ENCODE assay signal across 8 cellular contexts in the genomic region with DNA sequence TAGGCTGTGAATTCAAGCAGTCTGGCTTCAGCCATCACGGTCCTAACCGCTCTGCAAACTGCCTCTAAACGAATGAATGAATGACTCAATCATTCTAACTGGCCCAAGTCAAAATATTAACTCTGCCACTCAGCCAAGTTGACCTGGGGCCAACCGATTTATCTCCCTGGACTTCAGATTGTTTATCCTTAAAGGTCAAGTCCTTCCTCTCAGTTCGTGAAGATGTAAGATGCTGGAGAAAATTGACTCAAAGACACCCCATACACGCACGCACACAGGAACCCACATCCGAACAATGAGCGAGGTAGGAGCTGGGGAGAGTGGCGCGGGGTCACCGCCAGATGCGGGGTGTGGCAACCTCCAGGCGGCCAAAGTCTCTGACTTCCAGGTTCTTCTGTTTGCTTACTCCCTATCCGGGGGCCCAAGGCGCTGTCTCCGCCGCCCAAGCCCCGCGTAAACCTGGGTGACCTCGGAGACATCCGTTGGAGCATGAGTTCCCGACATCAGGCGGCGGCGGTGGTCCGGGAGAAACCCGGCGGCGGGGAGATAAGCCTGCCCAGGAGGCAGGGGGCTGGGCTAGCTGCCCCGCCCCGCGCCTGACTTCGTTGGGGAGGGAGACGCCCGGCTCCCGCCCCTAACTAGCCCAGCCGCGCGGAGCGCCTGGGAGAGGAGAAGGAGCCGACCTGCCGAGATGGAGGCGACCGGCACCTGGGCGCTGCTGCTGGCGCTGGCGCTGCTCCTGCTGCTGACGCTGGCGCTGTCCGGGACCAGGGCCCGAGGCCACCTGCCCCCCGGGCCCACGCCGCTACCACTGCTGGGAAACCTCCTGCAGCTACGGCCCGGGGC. TPM values are rescaled to one million over a fixed set of nuclear protein-coding genes. Genes with fewer than 3 reads are reported as not detected.
A peak's percentile ranks its signal among the peaks of the same experiment; 100 is the strongest.
DNase-seq lines count a peak whose midpoint lies in the region; ATAC-seq and TF ChIP-seq lines count a peak whose summit lies in the region.

A gene with protein sequence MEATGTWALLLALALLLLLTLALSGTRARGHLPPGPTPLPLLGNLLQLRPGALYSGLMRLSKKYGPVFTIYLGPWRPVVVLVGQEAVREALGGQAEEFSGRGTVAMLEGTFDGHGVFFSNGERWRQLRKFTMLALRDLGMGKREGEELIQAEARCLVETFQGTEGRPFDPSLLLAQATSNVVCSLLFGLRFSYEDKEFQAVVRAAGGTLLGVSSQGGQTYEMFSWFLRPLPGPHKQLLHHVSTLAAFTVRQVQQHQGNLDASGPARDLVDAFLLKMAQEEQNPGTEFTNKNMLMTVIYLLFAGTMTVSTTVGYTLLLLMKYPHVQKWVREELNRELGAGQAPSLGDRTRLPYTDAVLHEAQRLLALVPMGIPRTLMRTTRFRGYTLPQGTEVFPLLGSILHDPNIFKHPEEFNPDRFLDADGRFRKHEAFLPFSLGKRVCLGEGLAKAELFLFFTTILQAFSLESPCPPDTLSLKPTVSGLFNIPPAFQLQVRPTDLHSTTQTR (plus strand): TSS at position 646 of the 846 bp plus-strand sequence. CDS start 46 bp downstream, at position 692.

- no peak for ATAC-seq in GM21786 (IDR thresholded peaks at IDR 0.05; ENCODE audit: unreplicated experiment)

- H3K4me3 ChIP-seq in epithelial cell of esophagus (ENCODE audit: low read length) = peak within 1 kb of the TSS; percentile 83
- H3K4me3 ChIP-seq in neural cell (ENCODE audit: low read length) = peak within 1 kb of the TSS; percentile 58

- H2AFZ ChIP-seq in neural cell (ENCODE audit: low read depth, low read length) = no peak within 1 kb of the TSS

- no peaks in the 10 kb centered on the region for H3K9me3 ChIP-seq in neural cell (ENCODE audit: low read length)

- H4K20me1 ChIP-seq in neural cell (ENCODE audit: insufficient read depth) = no peaks in the 10 kb centered on the region

- TF ChIP-seq RAD21 in neural cell (conservative IDR thresholded peaks at IDR 0.05) = no peak

- TF ChIP-seq CTCF in epithelial cell of esophagus (IDR thresholded peaks at IDR 0.05; ENCODE audit: insufficient read depth, low read depth, low read length, missing control alignments) (no peak), neural cell (IDR thresholded peaks at IDR 0.05; ENCODE audit: poor library complexity, severe bottlenecking) (no peak)

- no peak for TF ChIP-seq EP300 in neural cell (conservative IDR thresholded peaks at IDR 0.05; ENCODE audit: poor library complexity, severe bottlenecking)

- DNase-seq in EL (peak; percentile 28), RPMI8226 (peak; percentile 11), epithelial cell of esophagus (ENCODE audit: low read depth) (peak; percentile 70), HCEC 1CT (no peak), DMS79 (lab: John Stamatoyannopoulos, UW) (no peak), COLO668 (lab: John Stamatoyannopoulos, UW; ENCODE audit: unreplicated experiment) (no peak)

- H3F3A ChIP-seq in neural cell (ENCODE audit: insufficient read depth, low read length, poor library complexity, severe bottlenecking) = no peaks in the 10 kb centered on the region

- no peaks in the 10 kb centered on the region for H3K79me2 ChIP-seq in neural cell (replicated peaks; ENCODE audit: insufficient read depth, low read length)

- no peak within 1 kb of the TSS for H3K27ac ChIP-seq in neural cell (ENCODE audit: low read length)

- peaks cover 22% of the 10 kb centered on the region for H3K27me3 ChIP-seq in neural cell (ENCODE audit: insufficient read depth, low read depth, low read length)

- peak within 1 kb of the TSS; percentile 5 for H3K9ac ChIP-seq in neural cell (ENCODE audit: low read length)

- no peaks in the 10 kb centered on the region for H3K36me3 ChIP-seq in neural cell (ENCODE audit: insufficient read depth, low read length)

- H3K4me2 ChIP-seq in neural cell (ENCODE audit: low read length) = no peak within 1 kb of the TSS

- H3K9me2 ChIP-seq in neural cell (ENCODE audit: insufficient read depth, low read length) = no peaks in the 10 kb centered on the region

TF ChIP-seq in neural cell, 6 proteins besides CTCF, POLR2A, EP300 and RAD21:
- TF ChIP-seq MXI1 (conservative IDR thresholded peaks at IDR 0.05; ENCODE audit: poor library complexity, severe bottlenecking) (no peak), EZH2 (IDR thresholded peaks at IDR 0.05; ENCODE audit: borderline replicate concordance, insufficient read depth, low read length, poor library complexity, severe bottlenecking) (no peak), POLR2AphosphoS5 (IDR thresholded peaks at IDR 0.05) (no peak), SMC3 (conservative IDR thresholded peaks at IDR 0.05; ENCODE audit: poor library complexity) (no peak), TAF1 (IDR thresholded peaks at IDR 0.05; ENCODE audit: low read depth) (no peak)
- TF ChIP-seq, protein P1, sequence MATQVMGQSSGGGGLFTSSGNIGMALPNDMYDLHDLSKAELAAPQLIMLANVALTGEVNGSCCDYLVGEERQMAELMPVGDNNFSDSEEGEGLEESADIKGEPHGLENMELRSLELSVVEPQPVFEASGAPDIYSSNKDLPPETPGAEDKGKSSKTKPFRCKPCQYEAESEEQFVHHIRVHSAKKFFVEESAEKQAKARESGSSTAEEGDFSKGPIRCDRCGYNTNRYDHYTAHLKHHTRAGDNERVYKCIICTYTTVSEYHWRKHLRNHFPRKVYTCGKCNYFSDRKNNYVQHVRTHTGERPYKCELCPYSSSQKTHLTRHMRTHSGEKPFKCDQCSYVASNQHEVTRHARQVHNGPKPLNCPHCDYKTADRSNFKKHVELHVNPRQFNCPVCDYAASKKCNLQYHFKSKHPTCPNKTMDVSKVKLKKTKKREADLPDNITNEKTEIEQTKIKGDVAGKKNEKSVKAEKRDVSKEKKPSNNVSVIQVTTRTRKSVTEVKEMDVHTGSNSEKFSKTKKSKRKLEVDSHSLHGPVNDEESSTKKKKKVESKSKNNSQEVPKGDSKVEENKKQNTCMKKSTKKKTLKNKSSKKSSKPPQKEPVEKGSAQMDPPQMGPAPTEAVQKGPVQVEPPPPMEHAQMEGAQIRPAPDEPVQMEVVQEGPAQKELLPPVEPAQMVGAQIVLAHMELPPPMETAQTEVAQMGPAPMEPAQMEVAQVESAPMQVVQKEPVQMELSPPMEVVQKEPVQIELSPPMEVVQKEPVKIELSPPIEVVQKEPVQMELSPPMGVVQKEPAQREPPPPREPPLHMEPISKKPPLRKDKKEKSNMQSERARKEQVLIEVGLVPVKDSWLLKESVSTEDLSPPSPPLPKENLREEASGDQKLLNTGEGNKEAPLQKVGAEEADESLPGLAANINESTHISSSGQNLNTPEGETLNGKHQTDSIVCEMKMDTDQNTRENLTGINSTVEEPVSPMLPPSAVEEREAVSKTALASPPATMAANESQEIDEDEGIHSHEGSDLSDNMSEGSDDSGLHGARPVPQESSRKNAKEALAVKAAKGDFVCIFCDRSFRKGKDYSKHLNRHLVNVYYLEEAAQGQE (IDR thresholded peaks at IDR 0.05; ENCODE audit: borderline replicate concordance) = no peak

RNA-seq across cellular contexts. Expression of the gene that starts here (rescaled TPM):
- polyA plus RNA-seq in neural cell = not detected in 2 replicates
- not detected in 2 replicates for polyA minus RNA-seq in neural cell

Comparison
In these comparisons a context has a peak if more than half of its experiments do, and no peak if none do; other contexts are left out.
1. DNase-seq: peak in EL (single experiment), RPMI8226 (single experiment) and epithelial cell of esophagus (single experiment); none in HCEC 1CT (single experiment), DMS79 (single experiment) and COLO668 (single experiment).